Comparison of ENCODE assay signal across 1 cellular context in the genomic region with DNA sequence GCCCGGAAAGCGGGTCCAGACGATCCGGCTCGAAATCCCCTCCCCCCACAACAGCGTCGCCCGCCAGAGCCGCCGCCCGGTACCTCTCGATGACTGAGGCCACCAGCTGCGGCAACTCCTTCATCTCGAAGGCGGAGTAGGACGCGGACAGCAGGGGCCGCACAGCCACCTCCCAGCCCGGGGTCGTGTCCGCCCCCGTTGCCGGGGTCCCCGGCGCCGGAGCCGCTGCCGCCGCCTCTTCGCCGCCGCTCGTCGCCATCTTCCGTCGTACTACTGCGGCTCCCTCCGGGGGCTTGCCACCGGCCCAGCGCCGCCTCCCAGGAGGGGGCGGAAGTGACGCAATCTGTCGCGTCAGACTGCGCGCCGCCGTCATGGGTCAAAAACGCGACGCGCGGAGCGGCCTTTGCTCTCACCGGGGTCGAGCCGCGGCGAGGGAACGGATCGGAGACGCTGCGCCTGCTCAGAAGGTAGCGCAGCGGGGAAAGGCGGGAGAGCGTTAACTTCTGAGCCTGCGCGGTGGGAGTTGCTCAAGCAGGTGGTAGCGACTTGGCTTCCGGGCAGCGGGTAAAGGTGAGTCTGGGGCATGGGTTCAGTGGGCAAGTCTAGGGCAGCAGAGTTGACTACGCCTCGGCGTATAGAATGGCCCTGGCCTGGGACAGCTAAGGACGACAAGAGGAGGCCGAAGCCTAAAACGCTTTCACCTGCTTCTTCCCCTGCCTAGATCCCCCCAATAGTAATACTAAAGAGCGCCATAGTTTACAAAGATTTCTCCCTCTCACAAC.
TF ChIP-seq lines count a peak whose summit lies in the region.

A gene (minus strand): TSS at position 277 of the 782 bp plus-strand sequence. CDS start 18 bp downstream, at position 259.

TF ChIP-seq in HEK293, 187 proteins besides CTCF, POLR2A, EP300 and RAD21 (continued from another document):
- TF ChIP-seq, protein P1, sequence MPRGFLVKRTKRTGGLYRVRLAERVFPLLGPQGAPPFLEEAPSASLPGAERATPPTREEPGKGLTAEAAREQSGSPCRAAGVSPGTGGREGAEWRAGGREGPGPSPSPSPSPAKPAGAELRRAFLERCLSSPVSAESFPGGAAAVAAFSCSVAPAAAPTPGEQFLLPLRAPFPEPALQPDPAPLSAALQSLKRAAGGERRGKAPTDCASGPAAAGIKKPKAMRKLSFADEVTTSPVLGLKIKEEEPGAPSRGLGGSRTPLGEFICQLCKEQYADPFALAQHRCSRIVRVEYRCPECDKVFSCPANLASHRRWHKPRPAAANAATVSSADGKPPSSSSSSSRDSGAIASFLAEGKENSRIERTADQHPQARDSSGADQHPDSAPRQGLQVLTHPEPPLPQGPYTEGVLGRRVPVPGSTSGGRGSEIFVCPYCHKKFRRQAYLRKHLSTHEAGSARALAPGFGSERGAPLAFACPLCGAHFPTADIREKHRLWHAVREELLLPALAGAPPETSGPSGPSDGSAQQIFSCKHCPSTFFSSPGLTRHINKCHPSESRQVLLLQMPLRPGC (tag by site-specific recombination; IDR thresholded peaks at IDR 0.05): no peak
- peak; percentile 97 for TF ChIP-seq BCL11B (tag by site-specific recombination; IDR thresholded peaks at IDR 0.05; ENCODE audit: low read depth)
- no peak for TF ChIP-seq ZNF202 (tag by site-specific recombination; IDR thresholded peaks at IDR 0.05; ENCODE audit: borderline replicate concordance)
- no peak for TF ChIP-seq ZNF747 (tag by site-specific recombination; IDR thresholded peaks at IDR 0.05)
- TF ChIP-seq ZNF169 (tag by site-specific recombination; IDR thresholded peaks at IDR 0.05): no peak
- TF ChIP-seq, protein P2, sequence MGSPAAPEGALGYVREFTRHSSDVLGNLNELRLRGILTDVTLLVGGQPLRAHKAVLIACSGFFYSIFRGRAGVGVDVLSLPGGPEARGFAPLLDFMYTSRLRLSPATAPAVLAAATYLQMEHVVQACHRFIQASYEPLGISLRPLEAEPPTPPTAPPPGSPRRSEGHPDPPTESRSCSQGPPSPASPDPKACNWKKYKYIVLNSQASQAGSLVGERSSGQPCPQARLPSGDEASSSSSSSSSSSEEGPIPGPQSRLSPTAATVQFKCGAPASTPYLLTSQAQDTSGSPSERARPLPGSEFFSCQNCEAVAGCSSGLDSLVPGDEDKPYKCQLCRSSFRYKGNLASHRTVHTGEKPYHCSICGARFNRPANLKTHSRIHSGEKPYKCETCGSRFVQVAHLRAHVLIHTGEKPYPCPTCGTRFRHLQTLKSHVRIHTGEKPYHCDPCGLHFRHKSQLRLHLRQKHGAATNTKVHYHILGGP (tag by site-specific recombination; IDR thresholded peaks at IDR 0.05): no peak
- no peak for TF ChIP-seq GFI1B (tag by site-specific recombination; IDR thresholded peaks at IDR 0.05)
- TF ChIP-seq ZNF514 (tag by site-specific recombination; IDR thresholded peaks at IDR 0.05): no peak
- TF ChIP-seq ZNF837 (tag by site-specific recombination; IDR thresholded peaks at IDR 0.05): no peak
- peak; percentile 88 for TF ChIP-seq ZXDB (tag by site-specific recombination; IDR thresholded peaks at IDR 0.05)
- peak; percentile 66 for TF ChIP-seq TRIM28 (IDR thresholded peaks at IDR 0.05; ENCODE audit: borderline replicate concordance, low read length)
- TF ChIP-seq, protein P3, sequence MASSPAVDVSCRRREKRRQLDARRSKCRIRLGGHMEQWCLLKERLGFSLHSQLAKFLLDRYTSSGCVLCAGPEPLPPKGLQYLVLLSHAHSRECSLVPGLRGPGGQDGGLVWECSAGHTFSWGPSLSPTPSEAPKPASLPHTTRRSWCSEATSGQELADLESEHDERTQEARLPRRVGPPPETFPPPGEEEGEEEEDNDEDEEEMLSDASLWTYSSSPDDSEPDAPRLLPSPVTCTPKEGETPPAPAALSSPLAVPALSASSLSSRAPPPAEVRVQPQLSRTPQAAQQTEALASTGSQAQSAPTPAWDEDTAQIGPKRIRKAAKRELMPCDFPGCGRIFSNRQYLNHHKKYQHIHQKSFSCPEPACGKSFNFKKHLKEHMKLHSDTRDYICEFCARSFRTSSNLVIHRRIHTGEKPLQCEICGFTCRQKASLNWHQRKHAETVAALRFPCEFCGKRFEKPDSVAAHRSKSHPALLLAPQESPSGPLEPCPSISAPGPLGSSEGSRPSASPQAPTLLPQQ (tag by site-specific recombination; IDR thresholded peaks at IDR 0.05): peak; percentile 67; the same call in 1 of the 2 replicates
- peak; percentile 95 for TF ChIP-seq GLIS1 (tag by site-specific recombination; IDR thresholded peaks at IDR 0.05)
- TF ChIP-seq, protein P4, sequence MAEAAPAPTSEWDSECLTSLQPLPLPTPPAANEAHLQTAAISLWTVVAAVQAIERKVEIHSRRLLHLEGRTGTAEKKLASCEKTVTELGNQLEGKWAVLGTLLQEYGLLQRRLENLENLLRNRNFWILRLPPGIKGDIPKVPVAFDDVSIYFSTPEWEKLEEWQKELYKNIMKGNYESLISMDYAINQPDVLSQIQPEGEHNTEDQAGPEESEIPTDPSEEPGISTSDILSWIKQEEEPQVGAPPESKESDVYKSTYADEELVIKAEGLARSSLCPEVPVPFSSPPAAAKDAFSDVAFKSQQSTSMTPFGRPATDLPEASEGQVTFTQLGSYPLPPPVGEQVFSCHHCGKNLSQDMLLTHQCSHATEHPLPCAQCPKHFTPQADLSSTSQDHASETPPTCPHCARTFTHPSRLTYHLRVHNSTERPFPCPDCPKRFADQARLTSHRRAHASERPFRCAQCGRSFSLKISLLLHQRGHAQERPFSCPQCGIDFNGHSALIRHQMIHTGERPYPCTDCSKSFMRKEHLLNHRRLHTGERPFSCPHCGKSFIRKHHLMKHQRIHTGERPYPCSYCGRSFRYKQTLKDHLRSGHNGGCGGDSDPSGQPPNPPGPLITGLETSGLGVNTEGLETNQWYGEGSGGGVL (tag by site-specific recombination; IDR thresholded peaks at IDR 0.05): peak; percentile 43; the same call in 1 of the 2 replicates
- TF ChIP-seq, protein P5, sequence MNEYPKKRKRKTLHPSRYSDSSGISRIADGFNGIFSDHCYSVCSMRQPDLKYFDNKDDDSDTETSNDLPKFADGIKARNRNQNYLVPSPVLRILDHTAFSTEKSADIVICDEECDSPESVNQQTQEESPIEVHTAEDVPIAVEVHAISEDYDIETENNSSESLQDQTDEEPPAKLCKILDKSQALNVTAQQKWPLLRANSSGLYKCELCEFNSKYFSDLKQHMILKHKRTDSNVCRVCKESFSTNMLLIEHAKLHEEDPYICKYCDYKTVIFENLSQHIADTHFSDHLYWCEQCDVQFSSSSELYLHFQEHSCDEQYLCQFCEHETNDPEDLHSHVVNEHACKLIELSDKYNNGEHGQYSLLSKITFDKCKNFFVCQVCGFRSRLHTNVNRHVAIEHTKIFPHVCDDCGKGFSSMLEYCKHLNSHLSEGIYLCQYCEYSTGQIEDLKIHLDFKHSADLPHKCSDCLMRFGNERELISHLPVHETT (tag by site-specific recombination; IDR thresholded peaks at IDR 0.05): peak; percentile 63
- no peak for TF ChIP-seq ZNF426 (tag by site-specific recombination; IDR thresholded peaks at IDR 0.05)
- no peak for TF ChIP-seq ZNF560 (tag by site-specific recombination; IDR thresholded peaks at IDR 0.05; ENCODE audit: borderline replicate concordance)
- peak; percentile 80 for TF ChIP-seq ZNF324 (tag by site-specific recombination; IDR thresholded peaks at IDR 0.05)
- TF ChIP-seq ZNF521 (tag by site-specific recombination; IDR thresholded peaks at IDR 0.05): no peak
- TF ChIP-seq ZNF221 (tag by site-specific recombination; IDR thresholded peaks at IDR 0.05; ENCODE audit: borderline replicate concordance): no peak
- no peak for TF ChIP-seq ZNF214 (tag by site-specific recombination; IDR thresholded peaks at IDR 0.05; ENCODE audit: borderline replicate concordance)
- TF ChIP-seq ZNF266 (tag by site-specific recombination; IDR thresholded peaks at IDR 0.05; ENCODE audit: low read depth): no peak
- TF ChIP-seq, protein P6, sequence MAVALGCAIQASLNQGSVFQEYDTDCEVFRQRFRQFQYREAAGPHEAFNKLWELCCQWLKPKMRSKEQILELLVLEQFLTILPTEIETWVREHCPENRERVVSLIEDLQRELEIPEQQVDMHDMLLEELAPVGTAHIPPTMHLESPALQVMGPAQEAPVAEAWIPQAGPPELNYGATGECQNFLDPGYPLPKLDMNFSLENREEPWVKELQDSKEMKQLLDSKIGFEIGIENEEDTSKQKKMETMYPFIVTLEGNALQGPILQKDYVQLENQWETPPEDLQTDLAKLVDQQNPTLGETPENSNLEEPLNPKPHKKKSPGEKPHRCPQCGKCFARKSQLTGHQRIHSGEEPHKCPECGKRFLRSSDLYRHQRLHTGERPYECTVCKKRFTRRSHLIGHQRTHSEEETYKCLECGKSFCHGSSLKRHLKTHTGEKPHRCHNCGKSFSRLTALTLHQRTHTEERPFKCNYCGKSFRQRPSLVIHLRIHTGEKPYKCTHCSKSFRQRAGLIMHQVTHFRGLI (tag by site-specific recombination; IDR thresholded peaks at IDR 0.05): no peak
- TF ChIP-seq ZNF830 (tag by site-specific recombination; IDR thresholded peaks at IDR 0.05; ENCODE audit: low read depth): no peak
